ENCODE assay signal across 1 cellular context in the genomic region with DNA sequence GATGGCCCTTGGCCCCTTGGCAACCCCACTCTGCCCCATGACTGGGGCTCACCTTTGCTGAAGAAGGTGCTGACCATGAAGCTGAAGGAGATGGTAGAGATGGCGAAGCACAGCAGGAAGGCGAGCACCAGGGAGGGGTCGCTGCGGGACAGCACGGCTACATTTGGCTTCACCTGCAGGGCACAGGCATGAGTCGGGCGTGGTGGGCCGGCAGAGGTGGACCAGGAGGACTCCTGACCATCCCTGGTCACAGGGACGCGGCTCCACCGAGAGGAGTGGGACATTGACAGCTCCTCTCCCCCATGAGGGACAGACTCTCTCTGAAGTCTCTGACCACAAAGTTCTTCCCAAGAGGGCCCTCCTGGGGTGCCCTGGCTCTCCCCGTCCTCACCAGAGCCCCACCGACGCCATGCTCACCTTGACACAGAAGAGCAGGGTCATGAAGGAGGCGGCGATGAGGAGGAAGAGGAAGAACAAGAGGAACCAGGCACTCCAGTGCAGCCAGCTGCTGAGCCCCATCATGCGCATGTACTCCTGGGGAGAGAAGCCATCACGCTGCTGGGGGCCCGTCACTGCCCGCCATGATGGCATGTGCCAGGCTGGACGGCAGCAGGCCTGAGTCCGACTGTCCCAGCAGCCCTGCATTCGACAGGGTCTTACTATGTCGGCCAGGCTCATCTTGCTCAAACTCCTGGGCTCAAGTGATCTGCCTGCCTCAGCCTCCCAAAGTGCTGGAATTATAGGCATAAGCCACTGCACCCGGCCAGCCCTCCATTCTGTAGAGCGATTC.
TF ChIP-seq lines count a peak whose summit lies in the region.

No MANE protein-coding gene starts in this region.

TF ChIP-seq in H1, 55 proteins besides CTCF, POLR2A, EP300 and RAD21:
- TF ChIP-seq GABPA (IDR thresholded peaks at IDR 0.05; ENCODE audit: borderline replicate concordance, insufficient read depth, low read length) (no peak), PHF8 (conservative IDR thresholded peaks at IDR 0.05; ENCODE audit: low read depth, low read length) (no peak), SP1 (IDR thresholded peaks at IDR 0.05; ENCODE audit: low read depth, low read length) (no peak), BCL11A (IDR thresholded peaks at IDR 0.05; ENCODE audit: low read depth in 2 of 2, low read length in 2 of 2) (no peak), POU5F1 (IDR thresholded peaks at IDR 0.05; ENCODE audit: low read depth, low read length) (no peak), BACH1 (IDR thresholded peaks at IDR 0.05; ENCODE audit: low read length) (no peak), CBX5 (IDR thresholded peaks at IDR 0.05; ENCODE audit: low read depth, low read length) (no peak), JUND (IDR thresholded peaks at IDR 0.05; ENCODE audit: low read length) (no peak), RNF2 (IDR thresholded peaks at IDR 0.05; ENCODE audit: borderline replicate concordance, low read depth, low read length, missing control alignments, poor library complexity, severe bottlenecking) (no peak), CHD1 (IDR thresholded peaks at IDR 0.05; ENCODE audit: low read depth, low read length) (no peak), FOSL1 (IDR thresholded peaks at IDR 0.05; ENCODE audit: insufficient read depth, low read depth, low read length) (no peak), SRF (IDR thresholded peaks at IDR 0.05; ENCODE audit: low read depth, low read length) (no peak), SP2 (IDR thresholded peaks at IDR 0.05; ENCODE audit: low read length) (no peak), ATF3 (IDR thresholded peaks at IDR 0.05; ENCODE audit: insufficient read depth, low read depth, low read length) (no peak), POLR2AphosphoS5 (IDR thresholded peaks at IDR 0.05; ENCODE audit: low read depth, low read length) (no peak), KDM4A (IDR thresholded peaks at IDR 0.05; ENCODE audit: low read depth, low read length, severe bottlenecking) (no peak), CTBP2 (IDR thresholded peaks at IDR 0.05; ENCODE audit: borderline replicate concordance, insufficient read depth, insufficient read length, low read length) (no peak), SAP30 (IDR thresholded peaks at IDR 0.05; ENCODE audit: insufficient read depth, insufficient replicate concordance, low read length) (no peak), TAF7 (optimal IDR thresholded peaks at IDR 0.05; ENCODE audit: borderline replicate concordance, low read depth, low read length) (no peak)
- TF ChIP-seq, protein P1, sequence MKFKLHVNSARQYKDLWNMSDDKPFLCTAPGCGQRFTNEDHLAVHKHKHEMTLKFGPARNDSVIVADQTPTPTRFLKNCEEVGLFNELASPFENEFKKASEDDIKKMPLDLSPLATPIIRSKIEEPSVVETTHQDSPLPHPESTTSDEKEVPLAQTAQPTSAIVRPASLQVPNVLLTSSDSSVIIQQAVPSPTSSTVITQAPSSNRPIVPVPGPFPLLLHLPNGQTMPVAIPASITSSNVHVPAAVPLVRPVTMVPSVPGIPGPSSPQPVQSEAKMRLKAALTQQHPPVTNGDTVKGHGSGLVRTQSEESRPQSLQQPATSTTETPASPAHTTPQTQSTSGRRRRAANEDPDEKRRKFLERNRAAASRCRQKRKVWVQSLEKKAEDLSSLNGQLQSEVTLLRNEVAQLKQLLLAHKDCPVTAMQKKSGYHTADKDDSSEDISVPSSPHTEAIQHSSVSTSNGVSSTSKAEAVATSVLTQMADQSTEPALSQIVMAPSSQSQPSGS (IDR thresholded peaks at IDR 0.05; ENCODE audit: low read length) = no peak
